ENCODE assay signal across 20 cellular contexts in genomic region chr21:35168702-35169101, GRCh38.
DNase-seq lines count a peak whose midpoint lies in the region; ATAC-seq and TF ChIP-seq lines count a peak whose summit lies in the region.
"Had no signal": no experiment of that assay in that cellular context is flagged by ENCODE, and none has a peak within 500 bp of the region (broad histone marks: within the 10 kb centered on the region; RNA-seq: fewer than 3 reads in every experiment).

No MANE protein-coding gene starts in this region.

- no peak overlapping the region for H2AFZ ChIP-seq in H9 (ENCODE audit: low read length)
- H2AFZ ChIP-seq: PC-9 had no signal

- no peak overlapping the region for H2BK20ac ChIP-seq in H9 (ENCODE audit: low read depth, low read length, poor library complexity, severe bottlenecking)

- H3K4ac ChIP-seq in mesendoderm (ENCODE audit: low read depth, low read length), result no peak overlapping the region
- no peak overlapping the region for H3K4ac ChIP-seq in H9 (ENCODE audit: low read depth, low read length)

- H3K36me3 ChIP-seq in mesendoderm (ENCODE audit: control insufficient read depth, insufficient read depth, low read length) (no peaks in the 10 kb centered on the region), lower lobe of right lung (no peaks in the 10 kb centered on the region), right lobe of liver (no peaks in the 10 kb centered on the region)
- H3K36me3 ChIP-seq: SJCRH30 had no signal

- no peak overlapping the region for H2BK5ac ChIP-seq in mesendoderm (ENCODE audit: low read length)
- no peak overlapping the region for H2BK5ac ChIP-seq in H9 (ENCODE audit: insufficient read length, low read length)

- no peak overlapping the region for H3K4me2 ChIP-seq in mesendoderm (ENCODE audit: low read length)
- H3K4me2 ChIP-seq in H9 (ENCODE audit: insufficient read depth, insufficient read length, low read length), result no peak overlapping the region
- H3K4me2 ChIP-seq: PC-9 had no signal

- H2BK15ac ChIP-seq in mesendoderm (replicated peaks; ENCODE audit: low read depth) (no peak overlapping the region), H9 (ENCODE audit: low read depth, low read length) (no peak overlapping the region)

- intact Hi-C loops in left cardiac atrium (cut with DNase I) (no loop called here), left ventricle myocardium superior (cut with micrococcal nuclease) (no loop called here), lower lobe of right lung (cut with DNase I) (no loop called here), right lobe of liver (cut with DNase I) (no loop called here)

- no peaks in the 10 kb centered on the region for H3K27me3 ChIP-seq in mesendoderm (ENCODE audit: insufficient read depth, low read length, poor library complexity)
- H3K27me3 ChIP-seq in lower lobe of right lung (ENCODE audit: low read depth), result no peaks in the 10 kb centered on the region
- H3K27me3 ChIP-seq in H9 (ENCODE audit: insufficient read depth, low read length), result no peaks in the 10 kb centered on the region
- no peaks in the 10 kb centered on the region for H3K27me3 ChIP-seq in right lobe of liver
- H3K27me3 ChIP-seq: SJCRH30 had no signal

- no peak overlapping the region for H3K18ac ChIP-seq in mesendoderm (ENCODE audit: low read length)
- H3K18ac ChIP-seq in H9 (ENCODE audit: insufficient read length, low read depth, low read length), result no peak overlapping the region

- no CpG with 5 or more reads among the region's 3 CpGs for WGBS in mesendoderm (ENCODE audit: extremely low coverage, insufficient coverage, low lambda C conversion rate)
- no CpG with 5 or more reads among the region's 3 CpGs for WGBS in H9 (ENCODE audit: extremely low coverage, insufficient read length, low lambda C conversion rate)
- 84% methylated on average over 3 of the region's 3 CpGs for WGBS in right lobe of liver (ENCODE audit: insufficient coverage, low coverage, low lambda C conversion rate, missing lambda C conversion rate)

- TF ChIP-seq CTCF in epithelial cell of esophagus (IDR thresholded peaks at IDR 0.05; ENCODE audit: insufficient read depth, low read depth, low read length, missing control alignments) (no peak), lower lobe of right lung (IDR thresholded peaks at IDR 0.05) (no peak), H9 (conservative IDR thresholded peaks at IDR 0.05) (no peak), right lobe of liver (IDR thresholded peaks at IDR 0.05) (no peak)

- H3K9me3 ChIP-seq in lower lobe of right lung, result no peaks in the 10 kb centered on the region
- H3K9me3 ChIP-seq in H9 (ENCODE audit: control insufficient read depth, low read depth, low read length), result no peaks in the 10 kb centered on the region
- H3K9me3 ChIP-seq in right lobe of liver, result no peaks in the 10 kb centered on the region
- H3K9me3 ChIP-seq: Caco-2 had no signal

- H3K4me1 Mint-ChIP-seq in H9, result peaks cover 13 to 14% of the 10 kb centered on the region in 2 experiments

- TF ChIP-seq POLR2A in right lobe of liver (IDR thresholded peaks at IDR 0.05), result no peak

- peaks cover 2% of the 10 kb centered on the region; the same call in 1 of the 2 replicates for H3K27me3 Mint-ChIP-seq in H9 (ENCODE audit: low read depth)
- H3K27me3 Mint-ChIP-seq: B cell, IgD-negative memory B cell had no signal

- H2BK12ac ChIP-seq in H9 (ENCODE audit: insufficient read length, low read depth, low read length), result no peak overlapping the region

- H3K4me1 ChIP-seq in mesendoderm (ENCODE audit: control insufficient read depth, low read depth, low read length) (peaks cover 5% of the 10 kb centered on the region), lower lobe of right lung (no peaks in the 10 kb centered on the region), H9 (ENCODE audit: insufficient read depth, low read length) (no peaks in the 10 kb centered on the region), right lobe of liver (no peaks in the 10 kb centered on the region)
- H3K4me1 ChIP-seq: SJCRH30 had no signal

- H2AK5ac ChIP-seq in mesendoderm (ENCODE audit: low read length) (no peak overlapping the region), H9 (ENCODE audit: insufficient read length, low read length) (no peak overlapping the region)

- H3K79me1 ChIP-seq in mesendoderm (ENCODE audit: low read length) (no peaks in the 10 kb centered on the region), H9 (ENCODE audit: insufficient read depth, low read depth, low read length, poor library complexity, severe bottlenecking) (no peaks in the 10 kb centered on the region)

- no peak overlapping the region for H3K56ac ChIP-seq in mesendoderm (ENCODE audit: low read length)
- H3K56ac ChIP-seq in H9 (ENCODE audit: insufficient read length, low read depth, low read length), result no peak overlapping the region

- no peak overlapping the region for H3T11ph ChIP-seq in H9 (ENCODE audit: low read length)

- H3K23ac ChIP-seq in mesendoderm (ENCODE audit: low read length) (no peak overlapping the region), H9 (ENCODE audit: insufficient read length, low read depth, low read length) (no peak overlapping the region)

- no peak overlapping the region for H4K91ac ChIP-seq in H9 (ENCODE audit: insufficient read length, low read depth, low read length)

- no peak overlapping the region for H3K4me3 ChIP-seq in epithelial cell of esophagus (ENCODE audit: low read length)
- no peak overlapping the region for H3K4me3 ChIP-seq in mesendoderm (ENCODE audit: low read length)
- H3K4me3 ChIP-seq in lower lobe of right lung, result no peak overlapping the region
- H3K4me3 ChIP-seq in right lobe of liver, result no peak overlapping the region
- H3K4me3 ChIP-seq: PC-9, SJCRH30 had no signal

- H3K14ac ChIP-seq in H9 (ENCODE audit: insufficient read depth, low read length), result no peak overlapping the region

- peaks cover 0 to 6% (median 0%) of the 10 kb centered on the region in 3 experiments; a peak in 2 of 7 replicates for H3K36me3 Mint-ChIP-seq in H9 (ENCODE audit: insufficient read depth in 1 of 3, low read depth in 3 of 3)

- H3K9ac ChIP-seq in mesendoderm (ENCODE audit: low read length) (no peak overlapping the region), H9 (ENCODE audit: extremely low read depth, insufficient read length, low read length) (no peak overlapping the region)

- no peak overlapping the region for H3K4me3 Mint-ChIP-seq in H9
- H3K4me3 Mint-ChIP-seq: B cell, IgD-negative memory B cell had no signal

- H4K5ac ChIP-seq in mesendoderm (ENCODE audit: low read length) (no peak overlapping the region), H9 (ENCODE audit: insufficient read length, low read depth, low read length) (no peak overlapping the region)

- no peaks in the 10 kb centered on the region for H4K20me1 ChIP-seq in H9 (ENCODE audit: control insufficient read depth, insufficient read depth, insufficient read length)

- no peaks in the 10 kb centered on the region for H3K79me2 ChIP-seq in mesendoderm (ENCODE audit: control insufficient read depth, insufficient read depth, low read length)
- H3K79me2 ChIP-seq in H9 (ENCODE audit: insufficient read depth, low read length), result no peaks in the 10 kb centered on the region

- DNase-seq in left cardiac atrium, result no peak
- DNase-seq in left ventricle myocardium superior, result no peak
- peak; percentile 59 for DNase-seq in epithelial cell of esophagus (ENCODE audit: low read depth)
- DNase-seq in mesendoderm, result peak; percentile 13
- no peak for DNase-seq in lower lobe of right lung
- DNase-seq in H9, result no peak
- no peak for DNase-seq in substantia nigra (lab: John Stamatoyannopoulos, UW)
- no peak for DNase-seq in right lobe of liver
- DNase-seq: 8988T, Caco-2, NCI-H1105, NCI-H2081 treated with DMSO at 0.1 percent for 48 hours, NCI-H510A treated with DMSO at 0.1 percent for 48 hours, NCI-H774, PC-9, SJCRH30 had no signal

- no peak overlapping the region for H2BK120ac ChIP-seq in mesendoderm (ENCODE audit: low read depth, low read length)
- no peak overlapping the region for H2BK120ac ChIP-seq in H9 (ENCODE audit: low read depth, low read length, poor library complexity, severe bottlenecking)

- peak; percentile 34 to 84 for ATAC-seq in left cardiac atrium
- ATAC-seq in left ventricle myocardium superior, result no peak
- ATAC-seq in lower lobe of right lung, result no peak
- no peak for ATAC-seq in right lobe of liver
- ATAC-seq: HCT116 had no signal

- peak overlapping the region in 1 of 3 experiments; percentile 24; a peak in 1 of 7 replicates for H3K27ac Mint-ChIP-seq in H9
- H3K27ac Mint-ChIP-seq: B cell had no signal

- H4K8ac ChIP-seq in mesendoderm (ENCODE audit: low read depth, low read length) (no peak overlapping the region), H9 (replicated peaks; ENCODE audit: insufficient read length, low read depth, low read length) (no peak overlapping the region)

- H3K9me3 Mint-ChIP-seq in H9, result peaks cover 5 to 6% of the 10 kb centered on the region in 2 experiments; a peak in 3 of 5 replicates

- no peaks in the 10 kb centered on the region for H3K23me2 ChIP-seq in H9 (ENCODE audit: insufficient read length, low read depth, low read length, poor library complexity, severe bottlenecking)

- H3K27ac ChIP-seq in mesendoderm (ENCODE audit: low read depth, low read length) (no peak overlapping the region), lower lobe of right lung (no peak overlapping the region), H9 (ENCODE audit: insufficient read length, low read depth, low read length) (no peak overlapping the region), substantia nigra (ENCODE audit: low read depth, low read length, poor library complexity, severe bottlenecking) (no peak overlapping the region), right lobe of liver (no peak overlapping the region)
- H3K27ac ChIP-seq: PC-9, RWPE1, SJCRH30 had no signal

Comparison
In these comparisons a context has a peak if more than half of its experiments do, and no peak if none do; other contexts are left out.
1. ATAC-seq: peak in left cardiac atrium (2 of 2); none in left ventricle myocardium superior (single experiment), lower lobe of right lung (0 of 2) and right lobe of liver (0 of 4).
2. DNase-seq: peak in epithelial cell of esophagus (single experiment) and mesendoderm (single experiment); none in left cardiac atrium (single experiment), left ventricle myocardium superior (single experiment), lower lobe of right lung (single experiment), H9 (single experiment), substantia nigra (0 of 49) and right lobe of liver (0 of 3).